Comparison of ENCODE assay signal across 27 cellular contexts in the genomic region with DNA sequence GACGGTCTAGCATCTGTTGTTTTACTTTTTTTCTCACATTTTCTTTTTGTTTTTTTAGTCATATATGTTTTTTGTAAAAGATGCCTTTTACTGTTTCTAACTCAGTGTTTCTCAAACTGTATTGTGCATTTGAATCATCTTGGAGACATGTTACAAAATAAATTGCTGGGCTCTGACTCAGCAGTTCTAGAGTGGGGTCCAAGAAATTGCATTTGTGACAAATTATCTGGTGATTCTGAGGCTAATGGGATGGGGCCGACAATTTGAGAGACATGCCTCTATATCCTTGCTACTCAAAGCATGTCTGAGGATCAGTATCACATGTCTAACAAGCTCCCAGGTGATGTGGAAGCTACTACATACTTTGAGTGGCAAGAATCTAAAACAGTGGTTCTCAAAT.
DNase-seq lines count a peak whose midpoint lies in the region; ATAC-seq and TF ChIP-seq lines count a peak whose summit lies in the region.
"Had no signal": no experiment of that assay in that cellular context is flagged by ENCODE, and none has a peak within 500 bp of the region (broad histone marks: within the 10 kb centered on the region; RNA-seq: fewer than 3 reads in every experiment).

No MANE protein-coding gene starts in this region.

- H2BK12ac ChIP-seq in mesenchymal stem cell (ENCODE audit: low read length in 2 of 2): no peak overlapping the region

- no peak overlapping the region for H3K23ac ChIP-seq in mesenchymal stem cell (ENCODE audit: low read length in 2 of 2)

- H2AK5ac ChIP-seq in mesenchymal stem cell (ENCODE audit: low read length, severe bottlenecking): no peak overlapping the region

- ATAC-seq in right cardiac atrium (no peak), GM19328 (IDR thresholded peaks at IDR 0.05; ENCODE audit: unreplicated experiment) (no peak), left lung (no peak), gastroesophageal sphincter (no peak)
- ATAC-seq: foreskin keratinocyte; GM12878; heart left ventricle; sciatic nerve; stimulated activated effector memory CD8-positive, alpha-beta T cell treated with anti-CD3 and anti-CD28 coated beads, Interleukin-12 subunit alpha, Interleukin-12 subunit beta, amount 100 ng/mL, for 72 hours had no signal

- H4K91ac ChIP-seq in mesenchymal stem cell (ENCODE audit: low read length): no peak overlapping the region

- TF ChIP-seq CTCF in cardiac fibroblast (IDR thresholded peaks at IDR 0.05; ENCODE audit: low read depth, low read length) (no peak), left lung (IDR thresholded peaks at IDR 0.05) (no peak), gastroesophageal sphincter (IDR thresholded peaks at IDR 0.05) (no peak)

- H3K36me3 ChIP-seq in mesenchymal stem cell (ENCODE audit: control insufficient read depth in 1 of 2, insufficient read depth in 2 of 2, low read depth in 1 of 2, low read length in 2 of 2) (no peaks in the 10 kb centered on the region), left lung (no peaks in the 10 kb centered on the region), gastroesophageal sphincter (no peaks in the 10 kb centered on the region)
- H3K36me3 ChIP-seq: BE2C, heart left ventricle, left ventricle myocardium inferior, neural progenitor cell had no signal

- no peak overlapping the region for H2BK5ac ChIP-seq in mesenchymal stem cell (ENCODE audit: low read depth, low read length, poor library complexity, severe bottlenecking)

- no peak overlapping the region for H2BK15ac ChIP-seq in mesenchymal stem cell (ENCODE audit: low read depth, poor library complexity, severe bottlenecking)

- no peak overlapping the region for H3K18ac ChIP-seq in mesenchymal stem cell (ENCODE audit: low read depth in 1 of 2, low read length in 2 of 2)

- H3K4me3 ChIP-seq in cardiac fibroblast (replicated peaks in 1 of 2; ENCODE audit: low read depth in 2 of 2, low read length in 2 of 2) (no peak overlapping the region), mesenchymal stem cell (ENCODE audit: insufficient read depth in 1 of 2, low read depth in 1 of 2, low read length in 2 of 2) (no peak overlapping the region), right cardiac atrium (ENCODE audit: low read length) (no peak overlapping the region), left lung (no peak overlapping the region), gastroesophageal sphincter (no peak overlapping the region)
- H3K4me3 ChIP-seq: GM12878, heart left ventricle, left ventricle myocardium inferior, neural progenitor cell had no signal

- H3K27me3 ChIP-seq in mesenchymal stem cell (ENCODE audit: control insufficient read depth in 1 of 2, insufficient read depth in 1 of 2, low read length in 2 of 2): peaks cover 0 to 8% of the 10 kb centered on the region in 2 experiments
- H3K27me3 ChIP-seq in right cardiac atrium (ENCODE audit: control insufficient read depth, insufficient read depth): no peaks in the 10 kb centered on the region
- H3K27me3 ChIP-seq in left lung: peaks cover 0 to 14% of the 10 kb centered on the region in 2 donors
- H3K27me3 ChIP-seq in gastroesophageal sphincter: no peaks in the 10 kb centered on the region
- H3K27me3 ChIP-seq: foreskin keratinocyte, neural progenitor cell had no signal

- no peak for TF ChIP-seq EP300 in gastroesophageal sphincter (IDR thresholded peaks at IDR 0.05)

- H3K79me1 ChIP-seq in mesenchymal stem cell (replicated peaks; ENCODE audit: low read length, poor library complexity, severe bottlenecking): no peaks in the 10 kb centered on the region

- no peak overlapping the region for H3K14ac ChIP-seq in mesenchymal stem cell (ENCODE audit: low read length in 2 of 2)

- no peaks in the 10 kb centered on the region for H3K4me1 ChIP-seq in mesenchymal stem cell (ENCODE audit: control insufficient read depth, insufficient read depth, low read depth, low read length)
- no peaks in the 10 kb centered on the region for H3K4me1 ChIP-seq in right cardiac atrium (ENCODE audit: control insufficient read depth, insufficient read depth, low read length)
- H3K4me1 ChIP-seq in left lung: no peaks in the 10 kb centered on the region
- H3K4me1 ChIP-seq in gastroesophageal sphincter: peaks cover 0 to 10% (median 0%) of the 10 kb centered on the region in 3 donors
- H3K4me1 ChIP-seq: BE2C, heart left ventricle, left ventricle myocardium inferior, neural progenitor cell, parathyroid adenoma had no signal

- DNase-seq in AG08395 (ENCODE audit: low spot score) (peak; percentile 9), HCEC 1CT (peak; percentile 14), cardiac fibroblast (ENCODE audit: low read depth in 2 of 2) (peak; percentile 30 to 43), mesenchymal stem cell (no peak), right cardiac atrium (no peak), left lung (no peak)
- DNase-seq: activated CD4-positive, alpha-beta memory T cell treated with anti-CD3 and anti-CD28 coated beads, Interleukin-2, amount 10 ng/mL, durations not matched to agents 7 days and 5 days; activated CD8-positive, alpha-beta memory T cell treated with anti-CD3 and anti-CD28 coated beads, Interleukin-2, amount 50 U/mL, for 4 hours; activated naive CD4-positive, alpha-beta T cell; BE2C; CD8-positive, alpha-beta memory T cell; foreskin keratinocyte; heart left ventricle; islet precursor cell; left ventricle myocardium inferior; mesendoderm; NCI-H510A; SIG-M5; stimulated activated CD4-positive, alpha-beta T cell treated with anti-CD3 and anti-CD28 coated beads, Interleukin-15, amount 100 ng/mL, for 24 hours; SW 1271 had no signal

- intact Hi-C loops in right cardiac atrium (cut with DNase I) (no loop called here), left lung (cut with DNase I) (no loop called here)

- H4K8ac ChIP-seq in mesenchymal stem cell (ENCODE audit: low read length): no peak overlapping the region

- H2AFZ ChIP-seq in mesenchymal stem cell (ENCODE audit: low read depth, low read length): no peak overlapping the region
- H2AFZ ChIP-seq: neural progenitor cell, parathyroid adenoma had no signal

- 88% methylated on average over 1 of the region's 2 CpGs for WGBS in mesenchymal stem cell
- 59% methylated on average over 2 of the region's 2 CpGs for WGBS in right cardiac atrium
- 64 to 86% methylated on average over 2 of the region's 2 CpGs for WGBS in gastroesophageal sphincter (ENCODE audit: low coverage in 1 of 2), 2 donors

- no peak overlapping the region for H2BK120ac ChIP-seq in mesenchymal stem cell (ENCODE audit: low read depth, low read length)

- no peaks in the 10 kb centered on the region for H3K9me3 ChIP-seq in mesenchymal stem cell (ENCODE audit: control insufficient read depth, low read length)
- no peaks in the 10 kb centered on the region for H3K9me3 ChIP-seq in right cardiac atrium (ENCODE audit: control insufficient read depth, low read length)
- H3K9me3 ChIP-seq in left lung: no peaks in the 10 kb centered on the region
- no peaks in the 10 kb centered on the region for H3K9me3 ChIP-seq in gastroesophageal sphincter
- H3K9me3 ChIP-seq: BE2C, heart left ventricle, left ventricle myocardium inferior had no signal

- no peak for TF ChIP-seq POLR2A in gastroesophageal sphincter (IDR thresholded peaks at IDR 0.05)

- no peak overlapping the region for H3K4me2 ChIP-seq in mesenchymal stem cell (ENCODE audit: low read length, poor library complexity, severe bottlenecking)
- H3K4me2 ChIP-seq: neural progenitor cell had no signal

- H3K9ac ChIP-seq in mesenchymal stem cell (ENCODE audit: low read length): peak overlapping the region; percentile 26
- H3K9ac ChIP-seq: neural progenitor cell, parathyroid adenoma had no signal

- H3K27ac ChIP-seq in mesenchymal stem cell (ENCODE audit: low read length, poor library complexity, severe bottlenecking) (no peak overlapping the region), right cardiac atrium (ENCODE audit: low read length) (no peak overlapping the region), left lung (no peak overlapping the region), gastroesophageal sphincter (no peak overlapping the region)
- H3K27ac ChIP-seq: foreskin keratinocyte, heart left ventricle, left ventricle myocardium inferior, neural progenitor cell, parathyroid adenoma had no signal

- no peak overlapping the region for H3K4ac ChIP-seq in mesenchymal stem cell (ENCODE audit: low read depth in 1 of 2, low read length in 2 of 2)

Comparison
In these comparisons a context has a peak if more than half of its experiments do, and no peak if none do; other contexts are left out.
1. DNase-seq: peak in AG08395 (single experiment), HCEC 1CT (single experiment) and cardiac fibroblast (2 of 2); none in mesenchymal stem cell (single experiment), right cardiac atrium (0 of 3) and left lung (0 of 2).